In the genomic region with DNA sequence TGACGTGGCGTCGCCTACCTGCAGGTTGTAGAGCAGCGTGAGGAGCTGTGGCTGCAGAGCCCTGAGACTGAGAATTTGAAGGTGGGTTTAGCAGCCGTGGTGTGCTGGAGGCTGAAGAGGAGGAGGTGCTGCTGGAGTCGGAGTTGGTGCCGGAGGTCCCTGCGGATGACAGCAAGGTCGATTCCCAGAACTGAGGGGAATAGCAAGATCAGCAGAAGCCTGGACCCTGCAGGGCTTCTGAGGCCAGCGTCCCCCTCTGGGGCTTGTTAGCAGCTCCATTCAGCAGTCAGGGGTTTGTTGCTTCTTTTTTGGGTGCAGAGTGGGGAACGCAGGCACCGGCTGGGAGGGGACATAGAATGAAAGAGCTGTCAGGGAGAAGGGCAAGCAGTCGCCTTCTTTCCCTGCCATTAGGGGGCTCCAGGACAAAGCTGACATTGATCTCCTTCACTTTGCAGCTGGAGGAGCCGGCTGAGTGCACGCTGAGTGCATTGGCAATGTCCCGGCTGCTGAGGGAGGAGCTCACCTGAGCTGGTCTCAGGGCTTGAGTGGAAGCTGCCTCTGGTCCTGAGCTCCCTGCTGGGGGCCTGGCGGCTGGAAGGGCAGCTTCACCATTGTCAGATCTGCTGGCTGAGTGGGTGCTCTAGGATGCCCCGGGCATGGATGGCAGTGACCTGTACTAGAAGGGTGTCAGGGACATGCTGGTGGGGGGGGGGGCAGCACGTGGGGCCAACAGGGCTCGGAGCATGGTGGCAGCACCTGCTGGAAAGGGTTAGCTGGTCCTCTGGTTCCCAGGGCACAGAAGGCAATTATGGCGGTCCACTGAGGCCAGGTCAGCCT, we compare ENCODE assay signal across 10 cellular contexts. TPM values are rescaled to one million over a fixed set of nuclear protein-coding genes. Genes with fewer than 3 reads are reported as not detected.
A peak's percentile ranks its signal among the peaks of the same experiment; 100 is the strongest.
DNase-seq lines count a peak whose midpoint lies in the region; ATAC-seq and TF ChIP-seq lines count a peak whose summit lies in the region.
"Had no signal": no experiment of that assay in that cellular context is flagged by ENCODE, and none has a peak within 500 bp of the region (broad histone marks: within the 10 kb centered on the region; RNA-seq: fewer than 3 reads in every experiment).

No MANE protein-coding gene starts in this region.

- H3K4me1 Mint-ChIP-seq in chondrocyte (ENCODE audit: low read depth): peaks cover 4% of the 10 kb centered on the region

- no peak overlapping the region for H3K27ac ChIP-seq in coronary artery

- peak; percentile 12 for ATAC-seq in sciatic nerve
- ATAC-seq in activated CD4-positive, CD25-positive, alpha-beta regulatory T cell treated with anti-CD3 and anti-CD28 coated beads, Interleukin-2, amount 50 U/mL, for 24 hours: no peak

- intact Hi-C loops in sciatic nerve (cut with DNase I): loop anchor here (10.0 kb wide), 2 partner anchors 147 to 297 kb away; partner anchors contain the start of gene SURF6

- no peak overlapping the region for H3K27ac Mint-ChIP-seq in chondrocyte (ENCODE audit: unreplicated experiment)
- H3K27ac Mint-ChIP-seq: CD4-positive, alpha-beta memory T cell; dendritic cell treated with granulocyte-macrophage colony-stimulating factor and Interleukin-4, amounts not matched to agents 40 ng/mL and 50 ng/mL, for 4 days had no signal

- H3K4me3 Mint-ChIP-seq in chondrocyte (ENCODE audit: unreplicated experiment): no peak overlapping the region
- H3K4me3 Mint-ChIP-seq: CD4-positive, alpha-beta memory T cell; dendritic cell treated with granulocyte-macrophage colony-stimulating factor and Interleukin-4, amounts not matched to agents 40 ng/mL and 50 ng/mL, for 4 days had no signal

- peaks cover 36% of the 10 kb centered on the region for H3K27me3 Mint-ChIP-seq in chondrocyte (ENCODE audit: low read depth)

- H3K4me3 ChIP-seq in coronary artery: no peak overlapping the region

- H3K36me3 Mint-ChIP-seq in chondrocyte (ENCODE audit: low read depth): no peaks in the 10 kb centered on the region
- H3K36me3 Mint-ChIP-seq: CD4-positive, alpha-beta memory T cell had no signal

- DNase-seq in NCI-H748 (lab: John Stamatoyannopoulos, UW; ENCODE audit: unreplicated experiment) (peak; percentile 75), NCI-H748 treated with DMSO at 0.1 percent for 48 hours (lab: John Stamatoyannopoulos, UW) (no peak), NCI-H146 treated with DMSO at 0.1 percent for 48 hours (lab: John Stamatoyannopoulos, UW; ENCODE audit: unreplicated experiment) (peak; percentile 22), chondrocyte (ENCODE audit: low spot score) (no peak), sciatic nerve (ENCODE audit: low spot score) (peak; percentile 45), coronary artery (ENCODE audit: low spot score) (no peak)
- no peak for DNase-seq in stimulated activated CD4-positive, alpha-beta T cell treated with anti-CD3 and anti-CD28 coated beads, Interleukin-2, amount 100 ng/mL, for 48 hours
- DNase-seq: CD4-positive, alpha-beta memory T cell had no signal

- TF ChIP-seq CTCF in chondrocyte (IDR thresholded peaks at IDR 0.05) (peak; percentile 50), coronary artery (IDR thresholded peaks at IDR 0.05) (no peak)

- H3K9me3 Mint-ChIP-seq in chondrocyte (ENCODE audit: low read depth): no peaks in the 10 kb centered on the region
- H3K9me3 Mint-ChIP-seq: dendritic cell treated with granulocyte-macrophage colony-stimulating factor and Interleukin-4, amounts not matched to agents 40 ng/mL and 50 ng/mL, for 4 days had no signal

RNA-seq across cellular contexts. Expression of gene OBP2B, which starts 20.8 kb away (rescaled TPM):
- total RNA-seq in chondrocyte: not detected in 3 replicates
- not detected for total RNA-seq in sciatic nerve
- total RNA-seq: CD4-positive, alpha-beta memory T cell had no signal

RNA-seq across cellular contexts. Expression of gene GBGT1, which starts 24.5 kb away (rescaled TPM):
- total RNA-seq in chondrocyte (2.1 to 8.1 TPM (median 5.8 TPM) in 3 replicates), sciatic nerve (23.2 TPM)

Comparison
In these comparisons a context has a peak if more than half of its experiments do, and no peak if none do; other contexts are left out.
1. DNase-seq: peak in NCI-H748 (single experiment), NCI-H146 treated with DMSO at 0.1 percent for 48 hours (single experiment) and sciatic nerve (single experiment); none in NCI-H748 treated with DMSO at 0.1 percent for 48 hours (single experiment), chondrocyte (single experiment), stimulated activated CD4-positive, alpha-beta T cell treated with anti-CD3 and anti-CD28 coated beads, Interleukin-2, amount 100 ng/mL, for 48 hours (0 of 2) and coronary artery (single experiment).